Comparison of ENCODE assay signal across 8 cellular contexts in the genomic region with DNA sequence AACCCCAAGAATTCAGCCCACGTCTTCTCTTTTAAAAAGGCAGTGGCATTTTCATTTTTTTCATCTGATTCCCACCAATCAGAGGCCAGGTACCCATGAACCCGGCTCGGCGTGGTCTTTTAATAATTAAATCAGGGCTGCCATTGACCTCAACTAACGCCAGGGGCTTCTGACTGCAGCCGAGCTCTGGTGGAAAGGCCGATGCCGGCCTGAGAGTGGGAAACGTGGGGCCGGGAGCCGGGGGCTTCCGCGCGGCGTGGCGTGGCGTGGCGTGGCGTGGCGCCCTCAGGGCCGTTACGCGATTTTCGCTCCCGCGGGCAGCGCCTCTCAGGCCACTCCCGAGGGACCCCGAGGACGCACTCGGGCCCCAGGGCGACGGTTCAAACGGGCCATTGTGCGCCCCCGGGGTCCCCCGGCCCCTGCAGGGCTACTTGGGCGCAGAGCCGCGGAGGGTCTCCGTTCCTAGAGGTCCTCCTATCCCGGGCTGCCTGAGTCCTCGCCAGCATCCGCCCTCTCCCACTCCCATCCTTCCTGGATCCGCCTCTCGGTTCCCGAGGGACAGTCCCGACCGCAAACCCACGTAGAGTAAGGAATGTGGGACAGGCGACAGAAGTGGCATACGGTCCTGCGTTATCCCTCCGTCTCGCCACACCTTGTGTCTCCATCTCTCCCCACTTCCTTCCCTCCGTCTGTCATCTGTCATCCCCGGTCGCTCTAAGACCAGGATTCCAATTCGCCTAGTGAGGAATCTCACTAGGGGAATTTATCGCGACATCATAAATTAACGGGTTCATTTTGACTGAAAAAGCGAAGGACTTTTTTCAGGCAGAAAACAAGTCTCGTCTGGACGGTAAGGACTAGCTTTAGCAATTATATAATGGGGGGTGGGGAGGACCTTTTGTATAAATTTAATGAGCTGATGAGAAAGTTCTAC. TPM values are rescaled to one million over a fixed set of nuclear protein-coding genes. Genes with fewer than 3 reads are reported as not detected.
A peak's percentile ranks its signal among the peaks of the same experiment; 100 is the strongest.
DNase-seq lines count a peak whose midpoint lies in the region; ATAC-seq and TF ChIP-seq lines count a peak whose summit lies in the region.

No MANE protein-coding gene starts in this region.

- H3K27me3 ChIP-seq in OCI-LY1 (ENCODE audit: insufficient read depth, low read length) (no peaks in the 10 kb centered on the region), muscle layer of colon (ENCODE audit: control insufficient read depth in 1 of 2, insufficient read depth in 2 of 2, low read length in 2 of 2) (no peaks in the 10 kb centered on the region)

- H3K36me3 ChIP-seq in OCI-LY1 (ENCODE audit: insufficient read depth, low read length) (no peaks in the 10 kb centered on the region), muscle layer of colon (ENCODE audit: insufficient read depth, low read length) (no peaks in the 10 kb centered on the region)

- peaks cover 39% of the 10 kb centered on the region for H3K4me1 ChIP-seq in OCI-LY1 (ENCODE audit: insufficient read depth, low read length, severe bottlenecking)
- peaks cover 16% of the 10 kb centered on the region for H3K4me1 ChIP-seq in muscle layer of colon (ENCODE audit: insufficient read depth, low read length)

- no peaks in the 10 kb centered on the region for H4K20me1 ChIP-seq in OCI-LY1 (ENCODE audit: insufficient read depth, low read length)

- H3K9me3 Mint-ChIP-seq in activated T-cell treated with anti-CD3 and anti-CD28 coated beads, Interleukin-2, amount 50 U/mL, for 4 hours, result no peaks in the 10 kb centered on the region

- peak overlapping the region; percentile 76 for H3K4me2 ChIP-seq in OCI-LY1 (ENCODE audit: low read length)

- no peaks in the 10 kb centered on the region for H3K27me3 Mint-ChIP-seq in activated T-cell treated with anti-CD3 and anti-CD28 coated beads, Interleukin-2, amount 50 U/mL, for 4 hours (ENCODE audit: low read depth)

- H3K4me3 Mint-ChIP-seq in activated T-cell treated with anti-CD3 and anti-CD28 coated beads, Interleukin-2, amount 50 U/mL, for 4 hours, result peak overlapping the region; percentile 91

- H3K4me3 ChIP-seq in OCI-LY1 (ENCODE audit: low read depth, low read length, poor library complexity, severe bottlenecking) (peak overlapping the region; percentile 89), muscle layer of colon (ENCODE audit: low read depth in 1 of 2, low read length in 2 of 2) (peak overlapping the region; percentile 77 to 78)

- no peaks in the 10 kb centered on the region for H3F3A ChIP-seq in OCI-LY1 (ENCODE audit: insufficient read depth, low read length)

- ATAC-seq in GM19351 (IDR thresholded peaks at IDR 0.05; ENCODE audit: unreplicated experiment), result peak; percentile 56
- peak; percentile 56 for ATAC-seq in HG03460 (IDR thresholded peaks at IDR 0.05; ENCODE audit: unreplicated experiment)
- ATAC-seq in activated T-cell treated with anti-CD3 and anti-CD28 coated beads, Interleukin-2, amount 50 U/mL, for 4 hours, result peak; percentile 27 to 33
- ATAC-seq in esophagus mucosa, result peak; percentile 44
- peak; percentile 38 for ATAC-seq in stimulated activated naive CD8-positive, alpha-beta T cell treated with anti-CD3 and anti-CD28 coated beads, Interleukin-15, Interleukin-2, amounts not matched to agents 100 U/mL and 50 U/mL, for 24 hours

- peak; percentile 48 for DNase-seq in COLO668 (lab: John Stamatoyannopoulos, UW; ENCODE audit: unreplicated experiment)
- peak; percentile 39 for DNase-seq in activated T-cell treated with anti-CD3 and anti-CD28 coated beads, Interleukin-2, amount 50 U/mL, for 4 hours
- peak; percentile 51 for DNase-seq in stimulated activated naive CD8-positive, alpha-beta T cell treated with anti-CD3 and anti-CD28 coated beads, Interleukin-15, Interleukin-2, amounts not matched to agents 100 U/mL and 50 U/mL, for 24 hours

- peaks cover 38% of the 10 kb centered on the region for H3K79me2 ChIP-seq in OCI-LY1 (ENCODE audit: insufficient read depth, low read length)

- peak overlapping the region; percentile 64 for H3K27ac ChIP-seq in OCI-LY1 (ENCODE audit: low read depth, low read length, poor library complexity, severe bottlenecking)
- peak overlapping the region; percentile 90 for H3K27ac ChIP-seq in muscle layer of colon (ENCODE audit: low read depth, low read length)

- TF ChIP-seq CTCF in OCI-LY1 (IDR thresholded peaks at IDR 0.05; ENCODE audit: low read length), result peak; percentile 38

- peak overlapping the region; percentile 92; the same call in 1 of the 2 replicates for H2AFZ ChIP-seq in OCI-LY1 (ENCODE audit: low read length)

- H3K9me2 ChIP-seq in OCI-LY1 (ENCODE audit: low read depth, low read length), result no peaks in the 10 kb centered on the region

- H3K4me1 Mint-ChIP-seq in activated T-cell treated with anti-CD3 and anti-CD28 coated beads, Interleukin-2, amount 50 U/mL, for 4 hours (ENCODE audit: low read depth), result peaks cover 36% of the 10 kb centered on the region

- H3K36me3 Mint-ChIP-seq in activated T-cell treated with anti-CD3 and anti-CD28 coated beads, Interleukin-2, amount 50 U/mL, for 4 hours (ENCODE audit: insufficient read depth), result no peaks in the 10 kb centered on the region

- no peaks in the 10 kb centered on the region for H3K9me3 ChIP-seq in OCI-LY1 (ENCODE audit: low read length)
- no peaks in the 10 kb centered on the region for H3K9me3 ChIP-seq in muscle layer of colon (ENCODE audit: low read length)

- peak overlapping the region; percentile 81 for H3K9ac ChIP-seq in OCI-LY1 (ENCODE audit: low read length)
- H3K9ac ChIP-seq in muscle layer of colon (ENCODE audit: low read length), result peak overlapping the region; percentile 51

RNA-seq across cellular contexts. Expression of a gene that starts 0.9 kb away (rescaled TPM):
- total RNA-seq in activated T-cell treated with anti-CD3 and anti-CD28 coated beads, Interleukin-2, amount 50 U/mL, for 4 hours, result 10 to 100 TPM; 46.4 to 48.0 (median 47.9) TPM
- 11.4 TPM for total RNA-seq in esophagus mucosa

Comparison
In these comparisons a context has a peak if more than half of its experiments do, and no peak if none do; other contexts are left out.
1. Peak in every context shown above with its lines: DNase-seq, ATAC-seq, H3K4me3 ChIP-seq and H3K27ac ChIP-seq.